Comparison of ENCODE assay signal across 21 cellular contexts in genomic region chr1:192768463-192768862, GRCh38. TPM values are rescaled to one million over a fixed set of nuclear protein-coding genes. Genes with fewer than 3 reads are reported as not detected.
DNase-seq lines count a peak whose midpoint lies in the region; ATAC-seq and TF ChIP-seq lines count a peak whose summit lies in the region.
"Had no signal": no experiment of that assay in that cellular context is flagged by ENCODE, and none has a peak within 500 bp of the region (broad histone marks: within the 10 kb centered on the region; RNA-seq: fewer than 3 reads in every experiment).

No MANE protein-coding gene starts in this region.

- ATAC-seq in left ventricle myocardium superior = peak; percentile 28
- peak in 1 of 2 donors; percentile 65 for ATAC-seq in lower lobe of right lung
- ATAC-seq in stimulated activated naive B cell treated with anti-CD40 and anti-IgM and Interleukin-4, amounts not matched to agents 10 μg/mL and 1 μg/mL and 100 μg/mL, for 72 hours (replicated peaks) = no peak
- ATAC-seq: CD8-positive, alpha-beta T cell; GM12878 had no signal

- H3K27ac Mint-ChIP-seq in mesothelial cell of epicardium = peak overlapping the region; percentile 53
- H3K27ac Mint-ChIP-seq in stimulated activated naive B cell treated with anti-CD40 and anti-IgM and Interleukin-4, amounts not matched to agents 10 μg/mL and 1 μg/mL and 100 μg/mL, for 72 hours = no peak overlapping the region
- H3K27ac Mint-ChIP-seq: B cell; CD4-positive, CD25-positive, alpha-beta regulatory T cell; CD8-positive, alpha-beta T cell had no signal

- H3K4me1 ChIP-seq in lower lobe of right lung = no peaks in the 10 kb centered on the region
- H3K4me1 ChIP-seq: BLaER1, Caco-2 had no signal

- H3K36me3 Mint-ChIP-seq in mesothelial cell of epicardium = no peaks in the 10 kb centered on the region
- H3K36me3 Mint-ChIP-seq in stimulated activated naive B cell treated with anti-CD40 and anti-IgM and Interleukin-4, amounts not matched to agents 10 μg/mL and 1 μg/mL and 100 μg/mL, for 72 hours = no peaks in the 10 kb centered on the region
- H3K36me3 Mint-ChIP-seq: CD4-positive, CD25-positive, alpha-beta regulatory T cell; CD8-positive, alpha-beta T cell had no signal

- H3K9me3 Mint-ChIP-seq in mesothelial cell of epicardium = no peaks in the 10 kb centered on the region
- H3K9me3 Mint-ChIP-seq in stimulated activated naive B cell treated with anti-CD40 and anti-IgM and Interleukin-4, amounts not matched to agents 10 μg/mL and 1 μg/mL and 100 μg/mL, for 72 hours = no peaks in the 10 kb centered on the region
- H3K9me3 Mint-ChIP-seq: CD8-positive, alpha-beta T cell had no signal

- no peaks in the 10 kb centered on the region for H3K36me3 ChIP-seq in lower lobe of right lung
- H3K36me3 ChIP-seq: BLaER1 had no signal

- no peak overlapping the region for H3K4me3 ChIP-seq in lower lobe of right lung
- H3K4me3 ChIP-seq: BLaER1, GM12878, GM23248 had no signal

- DNase-seq in left ventricle myocardium superior (no peak), cardiac septum (ENCODE audit: low spot score) (no peak), lower lobe of right lung (no peak), mesothelial cell of epicardium (ENCODE audit: low spot score in 2 of 2, unreplicated experiment in 2 of 2) (no peak), A172 (ENCODE audit: low spot score) (no peak), NCI-H128 (lab: John Stamatoyannopoulos, UW; ENCODE audit: unreplicated experiment) (no peak)
- no peak for DNase-seq in stimulated activated naive B cell treated with anti-CD40 and anti-IgM and Interleukin-4, amounts not matched to agents 10 μg/mL and 1 μg/mL and 100 μg/mL, for 72 hours
- DNase-seq: Caco-2; CD4-positive, CD25-positive, alpha-beta regulatory T cell; CD8-positive, alpha-beta T cell; DMS 273 treated with DMSO at 0.1 percent for 48 hours; DMS79; EL; GDM1; GM23248; H7; HCEC 1CT had no signal

- H3K4me1 Mint-ChIP-seq in mesothelial cell of epicardium = peaks cover 28% of the 10 kb centered on the region
- no peaks in the 10 kb centered on the region for H3K4me1 Mint-ChIP-seq in stimulated activated naive B cell treated with anti-CD40 and anti-IgM and Interleukin-4, amounts not matched to agents 10 μg/mL and 1 μg/mL and 100 μg/mL, for 72 hours
- H3K4me1 Mint-ChIP-seq: B cell; CD4-positive, CD25-positive, alpha-beta regulatory T cell had no signal

- intact Hi-C loops in left ventricle myocardium superior (cut with micrococcal nuclease) (no loop called here), cardiac septum (cut with DNase I) (no loop called here), lower lobe of right lung (cut with DNase I) (no loop called here)

- H3K9me3 ChIP-seq in lower lobe of right lung = no peaks in the 10 kb centered on the region
- H3K9me3 ChIP-seq: BLaER1 had no signal

- no peak for TF ChIP-seq CTCF in lower lobe of right lung (IDR thresholded peaks at IDR 0.05)
- no peak for TF ChIP-seq CTCF in mesothelial cell of epicardium (IDR thresholded peaks at IDR 0.05; ENCODE audit: unreplicated experiment)

- peak overlapping the region; percentile 50 for H3K27ac ChIP-seq in lower lobe of right lung
- H3K27ac ChIP-seq: BLaER1, C4-2B, GM23248 had no signal

- H3K27me3 ChIP-seq in lower lobe of right lung (ENCODE audit: low read depth) = no peaks in the 10 kb centered on the region
- H3K27me3 ChIP-seq: BLaER1 had no signal

- H3K27me3 Mint-ChIP-seq in mesothelial cell of epicardium (ENCODE audit: low read depth) = no peaks in the 10 kb centered on the region
- H3K27me3 Mint-ChIP-seq in stimulated activated naive B cell treated with anti-CD40 and anti-IgM and Interleukin-4, amounts not matched to agents 10 μg/mL and 1 μg/mL and 100 μg/mL, for 72 hours = peaks cover 15 to 16% of the 10 kb centered on the region in 2 donors

- no peak overlapping the region for H3K4me3 Mint-ChIP-seq in mesothelial cell of epicardium
- H3K4me3 Mint-ChIP-seq in stimulated activated naive B cell treated with anti-CD40 and anti-IgM and Interleukin-4, amounts not matched to agents 10 μg/mL and 1 μg/mL and 100 μg/mL, for 72 hours = no peak overlapping the region
- H3K4me3 Mint-ChIP-seq: B cell; CD4-positive, CD25-positive, alpha-beta regulatory T cell; CD8-positive, alpha-beta T cell had no signal

RNA-seq across cellular contexts. Expression of gene RGS2, which starts 40.4 kb away (rescaled TPM):
- 17.1 TPM for total RNA-seq in left ventricle myocardium superior
- 13.5 TPM for total RNA-seq in cardiac septum
- 63.8 TPM for total RNA-seq in lower lobe of right lung
- total RNA-seq in mesothelial cell of epicardium = 51.6 to 55.2 TPM (median 54.4 TPM) in 3 replicates
- total RNA-seq in A172 (2014; rRNA removed; shearing (Covaris generic)) = 1.5 and 3.8 TPM in 2 replicates
